In the genomic region with DNA sequence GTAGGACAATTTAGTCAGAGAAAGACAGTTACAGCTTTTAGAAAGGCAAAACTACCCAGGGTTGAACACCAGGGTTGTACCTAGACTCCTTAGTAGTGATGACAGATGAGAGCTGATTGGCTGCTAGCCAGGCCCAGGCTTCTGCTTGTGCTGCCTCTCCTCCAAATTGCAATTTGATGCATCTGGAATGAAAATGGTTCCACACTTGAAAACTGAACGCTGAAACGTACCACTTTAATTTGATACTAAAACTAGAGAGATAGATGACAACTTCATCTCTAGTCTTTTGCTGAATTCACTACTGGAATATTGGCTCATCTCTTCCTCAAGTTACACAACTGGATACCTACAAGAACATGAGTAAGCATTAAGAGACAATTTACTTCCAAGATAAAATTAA, we compare ENCODE assay signal across 15 cellular contexts. TPM values are rescaled to one million over a fixed set of nuclear protein-coding genes. Genes with fewer than 3 reads are reported as not detected.
DNase-seq lines count a peak whose midpoint lies in the region; ATAC-seq and TF ChIP-seq lines count a peak whose summit lies in the region.
"Had no signal": no experiment of that assay in that cellular context is flagged by ENCODE, and none has a peak within 500 bp of the region (broad histone marks: within the 10 kb centered on the region; RNA-seq: fewer than 3 reads in every experiment).

No MANE protein-coding gene starts in this region.

- TF ChIP-seq CTCF in cardiac muscle cell (IDR thresholded peaks at IDR 0.05; ENCODE audit: low read depth, low read length) (no peak), brain microvascular endothelial cell (IDR thresholded peaks at IDR 0.05; ENCODE audit: low read depth, low read length, missing control alignments) (no peak)

- peaks cover 12% of the 10 kb centered on the region for H3K4me1 ChIP-seq in cardiac muscle cell (ENCODE audit: low read depth)

- peaks cover 37% of the 10 kb centered on the region for H3K36me3 ChIP-seq in cardiac muscle cell
- peaks cover 40% of the 10 kb centered on the region for H3K36me3 ChIP-seq in brain microvascular endothelial cell (replicated peaks)

- in situ Hi-C loops in brain microvascular endothelial cell (cut with HindIII; ENCODE audit: low pct_ligation_motif_present, low sequenced_read_pairs): no loop called here

- peak; percentile 76 for ATAC-seq in SK-N-SH treated with all-trans-retinoic acid at 6 μM for 48 hours
- ATAC-seq in GM21723 (IDR thresholded peaks at IDR 0.05; ENCODE audit: unreplicated experiment): no peak
- no peak for ATAC-seq in HG03342 (IDR thresholded peaks at IDR 0.05; ENCODE audit: unreplicated experiment)

- DNase-seq in AG20443 (ENCODE audit: low spot score) (peak; percentile 7), GM03348 (ENCODE audit: low spot score) (peak; percentile 33), cardiac muscle cell (ENCODE audit: low read depth in 1 of 2, low spot score in 1 of 2) (peak; percentile 70 to 86), brain microvascular endothelial cell (no peak)
- no peak for DNase-seq in effector CD4-positive, alpha-beta T cell
- DNase-seq: activated CD4-positive, alpha-beta memory T cell treated with anti-CD3 and anti-CD28 coated beads, Interleukin-2, amount 10 ng/mL, durations not matched to agents 7 days and 5 days; activated gamma-delta T cell; CD4-positive, alpha-beta memory T cell; MV-4-11; NCI-H526 treated with DMSO at 0.1 percent for 48 hours; SHP77 had no signal

- H3K9me3 ChIP-seq in cardiac muscle cell (ENCODE audit: low read depth): no peaks in the 10 kb centered on the region

- H3K27me3 ChIP-seq in cardiac muscle cell (no peaks in the 10 kb centered on the region), brain microvascular endothelial cell (replicated peaks) (no peaks in the 10 kb centered on the region)

- no peak overlapping the region for H3K27ac ChIP-seq in cardiac muscle cell
- H3K27ac ChIP-seq in brain microvascular endothelial cell: no peak overlapping the region

- H3K4me3 ChIP-seq in cardiac muscle cell (no peak overlapping the region), brain microvascular endothelial cell (ENCODE audit: low read depth, low read length) (no peak overlapping the region)
- H3K4me3 ChIP-seq: lung had no signal

TF ChIP-seq in SK-N-SH treated with all-trans-retinoic acid at 6 μM for 48 hours, 23 proteins besides CTCF, POLR2A, EP300 and RAD21:
- TF ChIP-seq, protein P1, sequence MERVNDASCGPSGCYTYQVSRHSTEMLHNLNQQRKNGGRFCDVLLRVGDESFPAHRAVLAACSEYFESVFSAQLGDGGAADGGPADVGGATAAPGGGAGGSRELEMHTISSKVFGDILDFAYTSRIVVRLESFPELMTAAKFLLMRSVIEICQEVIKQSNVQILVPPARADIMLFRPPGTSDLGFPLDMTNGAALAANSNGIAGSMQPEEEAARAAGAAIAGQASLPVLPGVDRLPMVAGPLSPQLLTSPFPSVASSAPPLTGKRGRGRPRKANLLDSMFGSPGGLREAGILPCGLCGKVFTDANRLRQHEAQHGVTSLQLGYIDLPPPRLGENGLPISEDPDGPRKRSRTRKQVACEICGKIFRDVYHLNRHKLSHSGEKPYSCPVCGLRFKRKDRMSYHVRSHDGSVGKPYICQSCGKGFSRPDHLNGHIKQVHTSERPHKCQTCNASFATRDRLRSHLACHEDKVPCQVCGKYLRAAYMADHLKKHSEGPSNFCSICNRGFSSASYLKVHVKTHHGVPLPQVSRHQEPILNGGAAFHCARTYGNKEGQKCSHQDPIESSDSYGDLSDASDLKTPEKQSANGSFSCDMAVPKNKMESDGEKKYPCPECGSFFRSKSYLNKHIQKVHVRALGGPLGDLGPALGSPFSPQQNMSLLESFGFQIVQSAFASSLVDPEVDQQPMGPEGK (CRISPR knock-in tag; IDR thresholded peaks at IDR 0.05; ENCODE audit: borderline replicate concordance): no peak
- peak; percentile 31; the same call in 1 of the 2 replicates for TF ChIP-seq ISL1 (CRISPR knock-in tag; IDR thresholded peaks at IDR 0.05)
- TF ChIP-seq, protein P2, sequence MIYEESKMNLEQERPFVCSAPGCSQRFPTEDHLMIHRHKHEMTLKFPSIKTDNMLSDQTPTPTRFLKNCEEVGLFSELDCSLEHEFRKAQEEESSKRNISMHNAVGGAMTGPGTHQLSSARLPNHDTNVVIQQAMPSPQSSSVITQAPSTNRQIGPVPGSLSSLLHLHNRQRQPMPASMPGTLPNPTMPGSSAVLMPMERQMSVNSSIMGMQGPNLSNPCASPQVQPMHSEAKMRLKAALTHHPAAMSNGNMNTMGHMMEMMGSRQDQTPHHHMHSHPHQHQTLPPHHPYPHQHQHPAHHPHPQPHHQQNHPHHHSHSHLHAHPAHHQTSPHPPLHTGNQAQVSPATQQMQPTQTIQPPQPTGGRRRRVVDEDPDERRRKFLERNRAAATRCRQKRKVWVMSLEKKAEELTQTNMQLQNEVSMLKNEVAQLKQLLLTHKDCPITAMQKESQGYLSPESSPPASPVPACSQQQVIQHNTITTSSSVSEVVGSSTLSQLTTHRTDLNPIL (CRISPR knock-in tag; IDR thresholded peaks at IDR 0.05; ENCODE audit: low read depth): no peak

RNA-seq across cellular contexts. Expression of a gene that starts 19.2 kb away (rescaled TPM):
- total RNA-seq in cardiac muscle cell: 57.8 and 104 TPM in 2 replicates
- polyA plus RNA-seq in cardiac muscle cell: 51.2 and 104 TPM in 2 replicates

Comparison
In these comparisons a context has a peak if more than half of its experiments do, and no peak if none do; other contexts are left out.
1. DNase-seq: peak in AG20443 (single experiment), GM03348 (single experiment) and cardiac muscle cell (2 of 2); none in brain microvascular endothelial cell (single experiment) and effector CD4-positive, alpha-beta T cell (single experiment).